Comparison of ENCODE assay signal across 6 cellular contexts in genomic region chr7:151038951-151039849, GRCh38. TPM values are rescaled to one million over a fixed set of nuclear protein-coding genes. Genes with fewer than 3 reads are reported as not detected.
DNase-seq lines count a peak whose midpoint lies in the region; TF ChIP-seq lines count a peak whose summit lies in the region.

No MANE protein-coding gene starts in this region.

- peaks cover 17% of the 10 kb centered on the region for H3K4me1 Mint-ChIP-seq in activated naive CD4-positive, alpha-beta T cell treated with anti-CD3 and anti-CD28 coated beads, Interleukin-2, amount 50 U/mL, for 24 hours

- H4K5ac ChIP-seq in mesendoderm (ENCODE audit: low read length): no peak overlapping the region

- H3K9ac ChIP-seq in mesendoderm (ENCODE audit: low read length): no peak overlapping the region

- H3K4me1 ChIP-seq in mesendoderm (ENCODE audit: control insufficient read depth, low read depth, low read length): no peaks in the 10 kb centered on the region

- peak overlapping the region; percentile 80 for H3K27ac Mint-ChIP-seq in activated naive CD4-positive, alpha-beta T cell treated with anti-CD3 and anti-CD28 coated beads, Interleukin-2, amount 50 U/mL, for 24 hours

- H3K79me1 ChIP-seq in mesendoderm (ENCODE audit: low read length): no peaks in the 10 kb centered on the region

- no peak for TF ChIP-seq CTCF in NB4 (IDR thresholded peaks at IDR 0.05; ENCODE audit: low read depth, low read length)

- WGBS in mesendoderm (ENCODE audit: extremely low coverage, insufficient coverage, low lambda C conversion rate): no CpG with 5 or more reads among the region's 12 CpGs

- H3K36me3 ChIP-seq in mesendoderm (ENCODE audit: control insufficient read depth, insufficient read depth, low read length): peaks cover 2% of the 10 kb centered on the region

- no peak overlapping the region for H3K23ac ChIP-seq in mesendoderm (ENCODE audit: low read length)

- no peak overlapping the region for H2BK5ac ChIP-seq in mesendoderm (ENCODE audit: low read length)

- H3K4ac ChIP-seq in mesendoderm (ENCODE audit: low read depth, low read length): no peak overlapping the region

- no peak overlapping the region for H3K4me3 ChIP-seq in NB4 (ENCODE audit: low read depth, low read length)
- no peak overlapping the region for H3K4me3 ChIP-seq in mesendoderm (ENCODE audit: low read length)

- H4K8ac ChIP-seq in mesendoderm (ENCODE audit: low read depth, low read length): no peak overlapping the region

- no peak overlapping the region for H3K56ac ChIP-seq in mesendoderm (ENCODE audit: low read length)

- H3K4me2 ChIP-seq in mesendoderm (ENCODE audit: low read length): no peak overlapping the region

- H3K27ac ChIP-seq in mesendoderm (ENCODE audit: low read depth, low read length): no peak overlapping the region

- H3K18ac ChIP-seq in mesendoderm (ENCODE audit: low read length): no peak overlapping the region

- TF ChIP-seq POLR2A in NB4 (IDR thresholded peaks at IDR 0.05; ENCODE audit: extremely low read depth, insufficient read length): no peak

- H3K27me3 Mint-ChIP-seq in activated naive CD4-positive, alpha-beta T cell treated with anti-CD3 and anti-CD28 coated beads, Interleukin-2, amount 50 U/mL, for 24 hours: no peaks in the 10 kb centered on the region

- no peaks in the 10 kb centered on the region for H3K27me3 ChIP-seq in mesendoderm (ENCODE audit: insufficient read depth, low read length, poor library complexity)

- H3K79me2 ChIP-seq in mesendoderm (ENCODE audit: control insufficient read depth, insufficient read depth, low read length): no peaks in the 10 kb centered on the region

- H2BK15ac ChIP-seq in mesendoderm (replicated peaks; ENCODE audit: low read depth): no peak overlapping the region

- no peak overlapping the region for H2AK5ac ChIP-seq in mesendoderm (ENCODE audit: low read length)

- H2BK120ac ChIP-seq in mesendoderm (ENCODE audit: low read depth, low read length): no peak overlapping the region

- peak overlapping the region; percentile 30 for H3K4me3 Mint-ChIP-seq in activated naive CD4-positive, alpha-beta T cell treated with anti-CD3 and anti-CD28 coated beads, Interleukin-2, amount 50 U/mL, for 24 hours

- peak; percentile 77 for DNase-seq in COLO668 (lab: John Stamatoyannopoulos, UW; ENCODE audit: unreplicated experiment)
- peak; percentile 99 for DNase-seq in NB4 (ENCODE audit: low read depth)
- DNase-seq in mesendoderm: peak; percentile 73
- DNase-seq in germinal center (ENCODE audit: low spot score): no peak
- no peak for DNase-seq in Ammon's horn (ENCODE audit: low spot score)

- H3K36me3 Mint-ChIP-seq in activated naive CD4-positive, alpha-beta T cell treated with anti-CD3 and anti-CD28 coated beads, Interleukin-2, amount 50 U/mL, for 24 hours: peaks cover 4% of the 10 kb centered on the region

- H3K9me3 Mint-ChIP-seq in activated naive CD4-positive, alpha-beta T cell treated with anti-CD3 and anti-CD28 coated beads, Interleukin-2, amount 50 U/mL, for 24 hours: no peaks in the 10 kb centered on the region

RNA-seq across cellular contexts. Expression of gene ASIC3, which starts 9.1 kb away (rescaled TPM):
- 0.27 TPM for polyA plus RNA-seq in mesendoderm (2013, experiment 1 of 2)
- polyA plus RNA-seq in mesendoderm (2013, experiment 2 of 2): 0.31 TPM

RNA-seq across cellular contexts. Expression of gene ABCB8, which starts 10.9 kb away (rescaled TPM):
- 7.0 TPM for polyA plus RNA-seq in mesendoderm (2013, experiment 1 of 2)
- 6.8 TPM for polyA plus RNA-seq in mesendoderm (2013, experiment 2 of 2)

RNA-seq across cellular contexts. Expression of gene ATG9B, which starts 14.9 kb away (rescaled TPM):
- 1.1 TPM for polyA plus RNA-seq in mesendoderm (2013, experiment 1 of 2)
- 0.53 TPM for polyA plus RNA-seq in mesendoderm (2013, experiment 2 of 2)

RNA-seq across cellular contexts. Expression of gene CDK5, which starts 18.5 kb away (rescaled TPM):
- polyA plus RNA-seq in mesendoderm (2013, experiment 1 of 2): 9.7 TPM
- 10.1 TPM for polyA plus RNA-seq in mesendoderm (2013, experiment 2 of 2)

RNA-seq across cellular contexts. Expression of gene SLC4A2, which starts 20.2 kb away (rescaled TPM):
- 51.8 TPM for polyA plus RNA-seq in mesendoderm (2013, experiment 1 of 2)
- polyA plus RNA-seq in mesendoderm (2013, experiment 2 of 2): 53.3 TPM

Comparison
In these comparisons a context has a peak if more than half of its experiments do, and no peak if none do; other contexts are left out.
1. DNase-seq: peak in COLO668 (single experiment), NB4 (single experiment) and mesendoderm (single experiment); none in germinal center (single experiment) and Ammon's horn (single experiment).